Comparison of ENCODE assay signal across 1 cellular context in genomic region chr11:12853652-12854296, GRCh38.
TF ChIP-seq lines count a peak whose summit lies in the region.

No MANE protein-coding gene starts in this region.

TF ChIP-seq in K562, 482 proteins besides CTCF, POLR2A, EP300 and RAD21 (continued from another document and continues in another):
- TF ChIP-seq HMGXB4 (CRISPR knock-in tag; IDR thresholded peaks at IDR 0.05), result no peak
- no peak for TF ChIP-seq ZSCAN29 (IDR thresholded peaks at IDR 0.05)
- no peak for TF ChIP-seq SP2 (IDR thresholded peaks at IDR 0.05; ENCODE audit: extremely low read depth, low read depth, low read length, poor library complexity, severe bottlenecking)
- TF ChIP-seq UBTF (IDR thresholded peaks at IDR 0.05; ENCODE audit: borderline replicate concordance in 1 of 2, low read depth in 2 of 2, low read length in 2 of 2), result no peak
- no peak for TF ChIP-seq ILF3 (IDR thresholded peaks at IDR 0.05; ENCODE audit: borderline replicate concordance)
- TF ChIP-seq LCOR (CRISPR knock-in tag; IDR thresholded peaks at IDR 0.05), result no peak
- 0 out of 2 replicates have a peak, but pooled peaks have one; percentile 50 for TF ChIP-seq ARID3A (IDR thresholded peaks at IDR 0.05; ENCODE audit: borderline replicate concordance, low read depth, low read length)
- TF ChIP-seq RBM22 (IDR thresholded peaks at IDR 0.05; ENCODE audit: low read depth, low read length, poor library complexity, severe bottlenecking), result no peak
- no peak for TF ChIP-seq DIDO1 (tag; IDR thresholded peaks at IDR 0.05; ENCODE audit: low read depth)
- no peak for TF ChIP-seq TEAD2 (tag; IDR thresholded peaks at IDR 0.05)
- TF ChIP-seq ARHGAP35 (IDR thresholded peaks at IDR 0.05; ENCODE audit: partially characterized antibody), result no peak
- no peak for TF ChIP-seq ZNF507 (tag; conservative IDR thresholded peaks at IDR 0.05)
- TF ChIP-seq RCOR1 (IDR thresholded peaks at IDR 0.05; ENCODE audit: borderline replicate concordance in 1 of 2, low read depth in 2 of 2, low read length in 2 of 2), result peak in 1 of 2 experiments; percentile 78; a peak in 1 of 4 replicates
- TF ChIP-seq ZNF253 (CRISPR knock-in tag; conservative IDR thresholded peaks at IDR 0.05), result no peak
- no peak for TF ChIP-seq ZNF12 (CRISPR knock-in tag; IDR thresholded peaks at IDR 0.05)
- no peak for TF ChIP-seq ZNF696 (CRISPR knock-in tag; conservative IDR thresholded peaks at IDR 0.05)
- TF ChIP-seq YY1 (IDR thresholded peaks at IDR 0.05; ENCODE audit: borderline replicate concordance in 1 of 3, control insufficient read depth in 1 of 3, extremely low read depth in 1 of 3, insufficient read depth in 3 of 3, insufficient read length in 1 of 3, insufficient replicate concordance in 2 of 3, low read depth in 1 of 3, low read length in 2 of 3), result no peak
- TF ChIP-seq CAMTA2 (CRISPR knock-in tag; conservative IDR thresholded peaks at IDR 0.05), result no peak
- TF ChIP-seq TGIF2 (CRISPR knock-in tag; IDR thresholded peaks at IDR 0.05), result no peak
- peak; percentile 47; the same call in 1 of the 2 replicates for TF ChIP-seq ZNF592 (IDR thresholded peaks at IDR 0.05)
- TF ChIP-seq BHLHE40 (IDR thresholded peaks at IDR 0.05; ENCODE audit: low read length), result peak; percentile 69
- peak; percentile 57; the same call in 1 of the 2 replicates for TF ChIP-seq CC2D1A (IDR thresholded peaks at IDR 0.05)
- no peak for TF ChIP-seq CHCHD3 (CRISPR knock-in tag; IDR thresholded peaks at IDR 0.05)
- TF ChIP-seq PURB (CRISPR knock-in tag; IDR thresholded peaks at IDR 0.05; ENCODE audit: low read depth), result no peak
- 0 out of 4 replicates have a peak, but pooled peaks of 1 of the 2 experiments have one; percentile 22 for TF ChIP-seq FOXA3 (CRISPR knock-in tag; conservative IDR thresholded peaks at IDR 0.05 in 1 of 2, IDR thresholded peaks at IDR 0.05 in 1 of 2)
- no peak for TF ChIP-seq ELK3 (CRISPR knock-in tag; IDR thresholded peaks at IDR 0.05)
- TF ChIP-seq PHF20 (IDR thresholded peaks at IDR 0.05; ENCODE audit: partially characterized antibody), result no peak
- no peak for TF ChIP-seq ZNF512 (tag; IDR thresholded peaks at IDR 0.05)
- TF ChIP-seq COPS2 (conservative IDR thresholded peaks at IDR 0.05), result no peak
- TF ChIP-seq TAF9B (IDR thresholded peaks at IDR 0.05; ENCODE audit: partially characterized antibody), result peak; percentile 59
- peak in 1 of 2 experiments; percentile 67; a peak in 2 of 4 replicates for TF ChIP-seq HDAC1 (IDR thresholded peaks at IDR 0.05)
- no peak for TF ChIP-seq NONO (IDR thresholded peaks at IDR 0.05; ENCODE audit: low read depth in 2 of 2, low read length in 1 of 2)
- TF ChIP-seq EP400 (IDR thresholded peaks at IDR 0.05), result peak; percentile 59; the same call in 1 of the 2 replicates
- no peak for TF ChIP-seq STAG1 (CRISPR knock-in tag; IDR thresholded peaks at IDR 0.05; ENCODE audit: borderline replicate concordance)
- TF ChIP-seq SMARCA4 (IDR thresholded peaks at IDR 0.05), result peak; percentile 93
- TF ChIP-seq DLX4 (CRISPR knock-in tag; IDR thresholded peaks at IDR 0.05), result no peak
- TF ChIP-seq ZNF778 (CRISPR knock-in tag; IDR thresholded peaks at IDR 0.05), result no peak
- no peak for TF ChIP-seq ERF (CRISPR knock-in tag; IDR thresholded peaks at IDR 0.05)
- TF ChIP-seq THRAP3 (IDR thresholded peaks at IDR 0.05; ENCODE audit: borderline replicate concordance), result no peak
- TF ChIP-seq ZNF133 (CRISPR knock-in tag; IDR thresholded peaks at IDR 0.05), result no peak
- no peak for TF ChIP-seq TRIM28 (IDR thresholded peaks at IDR 0.05)
- TF ChIP-seq ZNF76 (CRISPR knock-in tag; IDR thresholded peaks at IDR 0.05; ENCODE audit: borderline replicate concordance), result no peak
- TF ChIP-seq E2F3 (CRISPR knock-in tag; IDR thresholded peaks at IDR 0.05), result no peak
- no peak for TF ChIP-seq ZFX (CRISPR knock-in tag; IDR thresholded peaks at IDR 0.05)
- no peak for TF ChIP-seq ZNF695 (CRISPR knock-in tag; IDR thresholded peaks at IDR 0.05)
- TF ChIP-seq SAFB2 (IDR thresholded peaks at IDR 0.05; ENCODE audit: borderline replicate concordance, low read depth, low read length, severe bottlenecking), result no peak
- TF ChIP-seq ZNF239 (CRISPR knock-in tag; IDR thresholded peaks at IDR 0.05), result no peak
- no peak for TF ChIP-seq SFPQ (IDR thresholded peaks at IDR 0.05; ENCODE audit: low read depth, low read length)
- no peak for TF ChIP-seq KDM4B (IDR thresholded peaks at IDR 0.05; ENCODE audit: borderline replicate concordance in 2 of 2, low read depth in 1 of 2)
- no peak for TF ChIP-seq CEBPB (tag; IDR thresholded peaks at IDR 0.05)
- TF ChIP-seq HLTF (IDR thresholded peaks at IDR 0.05), result no peak
- TF ChIP-seq MTA2 (IDR thresholded peaks at IDR 0.05; ENCODE audit: low read depth), result peak; percentile 63
- 0 out of 2 replicates have a peak, but pooled peaks have one; percentile 37 for TF ChIP-seq NBN (IDR thresholded peaks at IDR 0.05; ENCODE audit: low read depth)
- no peak for TF ChIP-seq CCAR2 (IDR thresholded peaks at IDR 0.05; ENCODE audit: low read depth, low read length)
- no peak; a peak in 1 of 3 replicates for TF ChIP-seq CBX3 (IDR thresholded peaks at IDR 0.05; ENCODE audit: borderline replicate concordance in 1 of 2, low read length in 2 of 2)
- no peak for TF ChIP-seq ZNF143 (CRISPR knock-in tag; IDR thresholded peaks at IDR 0.05)
- TF ChIP-seq POLR2G (IDR thresholded peaks at IDR 0.05; ENCODE audit: low read depth, low read length), result no peak
- TF ChIP-seq ZNF146 (CRISPR knock-in tag; IDR thresholded peaks at IDR 0.05; ENCODE audit: unreplicated experiment), result no peak
